In genomic region chr1:12031039-12031980, GRCh38 we compare ENCODE assay signal across 8 cellular contexts. TPM values are rescaled to one million over a fixed set of nuclear protein-coding genes. Genes with fewer than 3 reads are reported as not detected.
A peak's percentile ranks its signal among the peaks of the same experiment; 100 is the strongest.
DNase-seq lines count a peak whose midpoint lies in the region; ATAC-seq, FAIRE-seq and TF ChIP-seq lines count a peak whose summit lies in the region.

No MANE protein-coding gene starts in this region.

- peak; percentile 86 for TF ChIP-seq CTCF in GM12874 (IDR thresholded peaks at IDR 0.05; ENCODE audit: insufficient read depth, low read depth, low read length)
- TF ChIP-seq CTCF in PC-3 (conservative IDR thresholded peaks at IDR 0.05; ENCODE audit: low read depth, low read length) = peak; percentile 77
- TF ChIP-seq CTCF in bronchial epithelial cell (IDR thresholded peaks at IDR 0.05; ENCODE audit: insufficient read depth, low read length, severe bottlenecking) = peak; percentile 52

- CTCF ChIA-PET in PC-3 (lab: Charles Lee) = no interaction called here

- H3K18ac ChIP-seq in mesenchymal stem cell (ENCODE audit: low read depth in 1 of 2, low read length in 2 of 2) = no peak overlapping the region

- H2AK5ac ChIP-seq in mesenchymal stem cell (ENCODE audit: low read length, severe bottlenecking) = no peak overlapping the region

- no peak overlapping the region for H3K4ac ChIP-seq in mesenchymal stem cell (ENCODE audit: low read depth in 1 of 2, low read length in 2 of 2)

- no peak overlapping the region for H3K27ac ChIP-seq in PC-3 (ENCODE audit: low read length)
- H3K27ac ChIP-seq in mesenchymal stem cell (ENCODE audit: low read length, poor library complexity, severe bottlenecking) = no peak overlapping the region

- no peaks in the 10 kb centered on the region for H3F3A ChIP-seq in PC-3 (ENCODE audit: low read length, unreplicated experiment)

- H2BK120ac ChIP-seq in mesenchymal stem cell (ENCODE audit: low read depth, low read length) = no peak overlapping the region

- POLR2A ChIA-PET in PC-3 (lab: Charles Lee; ENCODE audit: unreplicated experiment) = no interaction called here

- intact Hi-C loops in PC-3 (cut with micrococcal nuclease) = no loop called here

- H3K23ac ChIP-seq in mesenchymal stem cell (ENCODE audit: low read length in 2 of 2) = no peak overlapping the region

- no peak overlapping the region for H3K4me3 ChIP-seq in PC-3 (ENCODE audit: low read length)
- no peak overlapping the region for H3K4me3 ChIP-seq in bronchial epithelial cell (ENCODE audit: low read depth, low read length)
- H3K4me3 ChIP-seq in mesenchymal stem cell (ENCODE audit: insufficient read depth in 1 of 2, low read depth in 1 of 2, low read length in 2 of 2) = no peak overlapping the region

- H4K91ac ChIP-seq in mesenchymal stem cell (ENCODE audit: low read length) = no peak overlapping the region

- 90% methylated on average over 19 of the region's 20 CpGs for WGBS in mesenchymal stem cell

- H3K79me1 ChIP-seq in mesenchymal stem cell (replicated peaks; ENCODE audit: low read length, poor library complexity, severe bottlenecking) = peaks cover 10% of the 10 kb centered on the region

- no peaks in the 10 kb centered on the region for H3K4me1 ChIP-seq in PC-3 (ENCODE audit: insufficient read depth, low read length)
- H3K4me1 ChIP-seq in mesenchymal stem cell (ENCODE audit: control insufficient read depth, insufficient read depth, low read depth, low read length) = no peaks in the 10 kb centered on the region

- no peak overlapping the region for H2BK5ac ChIP-seq in mesenchymal stem cell (ENCODE audit: low read depth, low read length, poor library complexity, severe bottlenecking)

- 0 out of 2 replicates have a peak, but pooled peaks cover 4% of the 10 kb centered on the region for H3K36me3 ChIP-seq in PC-3 (ENCODE audit: low read depth, low read length)
- peaks cover 15% of the 10 kb centered on the region for H3K36me3 ChIP-seq in bronchial epithelial cell (ENCODE audit: control insufficient read depth, insufficient read depth, low read length)
- H3K36me3 ChIP-seq in mesenchymal stem cell (ENCODE audit: control insufficient read depth in 1 of 2, insufficient read depth in 2 of 2, low read depth in 1 of 2, low read length in 2 of 2) = peaks cover 46 to 56% of the 10 kb centered on the region in 2 experiments

- H4K20me1 ChIP-seq in PC-3 (ENCODE audit: low read length) = no peaks in the 10 kb centered on the region

- H2AFZ ChIP-seq in PC-3 (ENCODE audit: low read length) (no peak overlapping the region), mesenchymal stem cell (ENCODE audit: low read depth, low read length) (no peak overlapping the region)

- DNase-seq in PC-3 = peak; percentile 44
- DNase-seq in bronchial epithelial cell (ENCODE audit: low read depth) = peak; percentile 18
- peak; percentile 27 for DNase-seq in mesenchymal stem cell
- no peak for DNase-seq in GOT3 (lab: John Stamatoyannopoulos, UW)
- no peak for DNase-seq in frontal cortex (ENCODE audit: low spot score in 2 of 2)

- no peak overlapping the region for H3K9ac ChIP-seq in PC-3 (ENCODE audit: low read length)
- H3K9ac ChIP-seq in mesenchymal stem cell (ENCODE audit: low read length) = no peak overlapping the region

- H2BK15ac ChIP-seq in mesenchymal stem cell (ENCODE audit: low read depth, poor library complexity, severe bottlenecking) = no peak overlapping the region

- no peaks in the 10 kb centered on the region for H3K9me3 ChIP-seq in PC-3 (ENCODE audit: low read length)
- H3K9me3 ChIP-seq in mesenchymal stem cell (ENCODE audit: control insufficient read depth, low read length) = no peaks in the 10 kb centered on the region

- FAIRE-seq in bronchial epithelial cell (lab: Jason Lieb, UNC) (no peak), frontal cortex (lab: Jason Lieb, UNC) (no peak)

- ATAC-seq in PC-3 (peak; percentile 93), GM21447 (IDR thresholded peaks at IDR 0.05; ENCODE audit: unreplicated experiment) (no peak), GM18502 (IDR thresholded peaks at IDR 0.05; ENCODE audit: poor library complexity, unreplicated experiment) (no peak)

- BruUV-seq in PC-3 (replicated peaks; lab: Mats Ljungman, UMichigan) = no TSS peak

- no peaks in the 10 kb centered on the region for H3K9me2 ChIP-seq in PC-3 (replicated peaks; ENCODE audit: low read length)

- no peak overlapping the region for H4K8ac ChIP-seq in mesenchymal stem cell (ENCODE audit: low read length)

- no peak overlapping the region for H2BK12ac ChIP-seq in mesenchymal stem cell (ENCODE audit: low read length in 2 of 2)

- H3K27me3 ChIP-seq in PC-3 (ENCODE audit: low read length) (no peaks in the 10 kb centered on the region), bronchial epithelial cell (ENCODE audit: control insufficient read depth, insufficient read depth, low read length) (no peaks in the 10 kb centered on the region), mesenchymal stem cell (ENCODE audit: control insufficient read depth in 1 of 2, insufficient read depth in 1 of 2, low read length in 2 of 2) (no peaks in the 10 kb centered on the region)

- H3K4me2 ChIP-seq in PC-3 (ENCODE audit: low read length) (no peak overlapping the region), mesenchymal stem cell (ENCODE audit: low read length, poor library complexity, severe bottlenecking) (no peak overlapping the region)

- H3K79me2 ChIP-seq in PC-3 (ENCODE audit: low read length) = no peaks in the 10 kb centered on the region

- H3K14ac ChIP-seq in mesenchymal stem cell (ENCODE audit: low read length in 2 of 2) = no peak overlapping the region

RNA-seq across cellular contexts. Expression of gene MIIP, which starts 12.0 kb away (rescaled TPM):
- total RNA-seq in PC-3 (2014; rRNA removed) (53.5 and 74.9 TPM in 2 replicates), bronchial epithelial cell (20.7 and 33.2 TPM in 2 replicates), frontal cortex (31.8 TPM)
- polyA plus RNA-seq in mesenchymal stem cell (2013, experiment 1 of 2) = 13.4 TPM
- polyA plus RNA-seq in mesenchymal stem cell (2013, experiment 2 of 2) = 14.0 TPM

RNA-seq across cellular contexts. Expression of gene TNFRSF8, which starts 31.8 kb away (rescaled TPM):
- 0.12 TPM in 1 of 2 replicates, not detected in the other for total RNA-seq in PC-3 (2014; rRNA removed)
- not detected in 2 replicates for total RNA-seq in bronchial epithelial cell
- polyA plus RNA-seq in mesenchymal stem cell (2013, experiment 1 of 2) = 0.03 TPM
- polyA plus RNA-seq in mesenchymal stem cell (2013, experiment 2 of 2) = not detected
- not detected for total RNA-seq in frontal cortex

RNA-seq across cellular contexts. Expression of gene MFN2, which starts 51.1 kb away (rescaled TPM):
- 97.8 and 101 TPM in 2 replicates for total RNA-seq in PC-3 (2014; rRNA removed)
- total RNA-seq in bronchial epithelial cell = 75.3 and 83.0 TPM in 2 replicates
- 32.9 TPM for polyA plus RNA-seq in mesenchymal stem cell (2013, experiment 1 of 2)
- polyA plus RNA-seq in mesenchymal stem cell (2013, experiment 2 of 2) = 32.5 TPM
- total RNA-seq in frontal cortex = 42.0 TPM

Comparison
In these comparisons a context has a peak if more than half of its experiments do, and no peak if none do; other contexts are left out.
1. DNase-seq: peak in PC-3 (single experiment), bronchial epithelial cell (single experiment) and mesenchymal stem cell (single experiment); none in GOT3 (single experiment) and frontal cortex (0 of 2).
2. Peak in every context shown above with its lines, with median percentiles within 50 percentile points of each other: CTCF ChIP-seq.